8 cellular contexts compared by ENCODE assay signal in genomic region chr11:10490398-10491232, GRCh38. TPM values are rescaled to one million over a fixed set of nuclear protein-coding genes. Genes with fewer than 3 reads are reported as not detected.
DNase-seq lines count a peak whose midpoint lies in the region; ATAC-seq, FAIRE-seq and TF ChIP-seq lines count a peak whose summit lies in the region.

No MANE protein-coding gene starts in this region.

- H2AFZ ChIP-seq in PC-3 (ENCODE audit: low read length) (no peak overlapping the region), H1 (ENCODE audit: low read length) (no peak overlapping the region), mesenchymal stem cell (ENCODE audit: low read depth, low read length) (peak overlapping the region; percentile 36)

- H2AK5ac ChIP-seq in H1 (ENCODE audit: low read depth, low read length): no peak overlapping the region
- H2AK5ac ChIP-seq in mesenchymal stem cell (ENCODE audit: low read length, severe bottlenecking): peak overlapping the region; percentile 78

- peak; percentile 82 for ATAC-seq in PC-3
- ATAC-seq in HG03039 (IDR thresholded peaks at IDR 0.05; ENCODE audit: unreplicated experiment): no peak

- intact Hi-C loops in PC-3 (cut with micrococcal nuclease): loop anchor here (1.0 kb wide), 1 partner anchor 35 kb away; the partner anchor contains the start of gene AMPD3

- H4K8ac ChIP-seq in H1 (ENCODE audit: extremely low read depth, insufficient read depth, low read length): no peak overlapping the region
- H4K8ac ChIP-seq in mesenchymal stem cell (ENCODE audit: low read length): peak overlapping the region; percentile 33

- FAIRE-seq in H1 (lab: Jason Lieb, UNC): no peak

- DNase-seq in PC-3 (peak; percentile 97), H1 (ENCODE audit: low read depth in 1 of 2, low spot score in 2 of 2) (no peak), mesenchymal stem cell (peak; percentile 99), ureter (ENCODE audit: low spot score) (peak; percentile 79), NCI-H82 (lab: John Stamatoyannopoulos, UW) (no peak)
- DNase-seq in activated CD4-positive, CD25-positive, alpha-beta regulatory T cell treated with anti-CD3 and anti-CD28 coated beads, Interleukin-2, amount 50 U/mL, for 72 hours: no peak

- H3K4me1 ChIP-seq in PC-3 (ENCODE audit: insufficient read depth, low read length) (peaks cover 43% of the 10 kb centered on the region), H1 (replicated peaks in 1 of 4; ENCODE audit: control insufficient read depth in 3 of 4, insufficient read depth in 4 of 4, low read length in 3 of 4) (peaks cover 0 to 5% (median under 1%) of the 10 kb centered on the region in 4 experiments; a peak in 3 of 7 replicates), mesenchymal stem cell (ENCODE audit: control insufficient read depth, insufficient read depth, low read depth, low read length) (peaks cover 28% of the 10 kb centered on the region)

- H3K79me1 ChIP-seq in H1 (ENCODE audit: low read depth, low read length): no peaks in the 10 kb centered on the region
- H3K79me1 ChIP-seq in mesenchymal stem cell (replicated peaks; ENCODE audit: low read length, poor library complexity, severe bottlenecking): peaks cover 30% of the 10 kb centered on the region

- H3K23ac ChIP-seq in H1 (ENCODE audit: insufficient read length): no peak overlapping the region
- peak overlapping the region in 1 of 2 experiments; percentile 70 for H3K23ac ChIP-seq in mesenchymal stem cell (ENCODE audit: low read length in 2 of 2)

- WGBS in H1 (ENCODE audit: extremely low coverage in 1 of 2, insufficient coverage in 1 of 2, insufficient read length in 1 of 2, insufficient replicate concordance in 2 of 2, low coverage in 1 of 2, low lambda C conversion rate in 2 of 2, missing lambda C conversion rate in 1 of 2), 2 experiments: 90% methylated on average over 13 of the region's 13 CpGs; no CpG with 5 or more reads in 1 of the 2 experiments
- 13% methylated on average over 12 of the region's 13 CpGs for WGBS in mesenchymal stem cell

- CTCF ChIA-PET in PC-3 (lab: Charles Lee): interaction anchor here (0.6 to 1.1 kb wide), 3 partner anchors 36 to 77 kb away, joined by 3 to 6 read pairs (median 3); partner anchors contain the start of genes AMPD3 and RNF141
- CTCF ChIA-PET in H1 (lab: Charles Lee; ENCODE audit: partially characterized antibody): interaction anchor here (0.7 to 1.4 kb wide), 6 partner anchors 13 to 442 kb away, joined by 3 to 5 read pairs (median 3); no protein-coding TSS in a partner anchor

- H3K14ac ChIP-seq in H1 (ENCODE audit: insufficient read length) (no peak overlapping the region), mesenchymal stem cell (ENCODE audit: low read length in 2 of 2) (peak overlapping the region in 1 of 2 experiments; percentile 53)

- H3K9ac ChIP-seq in PC-3 (ENCODE audit: low read length): peak overlapping the region; percentile 10; the same call in 1 of the 2 replicates
- H3K9ac ChIP-seq in H1 (replicated peaks in 1 of 4; ENCODE audit: extremely low read depth in 1 of 4, low read depth in 3 of 4, low read length in 3 of 4): no peak overlapping the region
- H3K9ac ChIP-seq in mesenchymal stem cell (ENCODE audit: low read length): peak overlapping the region; percentile 50

- POLR2A ChIA-PET in PC-3 (lab: Charles Lee; ENCODE audit: unreplicated experiment) (interaction anchor here (0.5 to 1.0 kb wide), 2 partner anchors 35 to 537 kb away, joined by 3 to 8 read pairs; partner anchors contain the start of gene AMPD3), H1 (lab: Charles Lee; ENCODE audit: partially characterized antibody) (no interaction called here)

- H3K4me3 ChIP-seq in PC-3 (ENCODE audit: low read length): no peak overlapping the region
- H3K4me3 ChIP-seq in H1 (ENCODE audit: extremely low read depth in 1 of 4, insufficient read depth in 2 of 4, low read depth in 3 of 4, low read length in 4 of 4): no peak overlapping the region
- H3K4me3 ChIP-seq in mesenchymal stem cell (ENCODE audit: insufficient read depth in 1 of 2, low read depth in 1 of 2, low read length in 2 of 2): no peak overlapping the region

- H3K4me2 ChIP-seq in PC-3 (ENCODE audit: low read length): peak overlapping the region; percentile 46
- H3K4me2 ChIP-seq in H1 (ENCODE audit: insufficient read depth in 1 of 2, low read depth in 2 of 2, low read length in 2 of 2): no peak overlapping the region
- H3K4me2 ChIP-seq in mesenchymal stem cell (ENCODE audit: low read length, poor library complexity, severe bottlenecking): peak overlapping the region; percentile 24

- no peak overlapping the region for H2BK120ac ChIP-seq in H1 (replicated peaks; ENCODE audit: low read depth, low read length)
- peak overlapping the region; percentile 55 for H2BK120ac ChIP-seq in mesenchymal stem cell (ENCODE audit: low read depth, low read length)

- H3K27me3 ChIP-seq in PC-3 (ENCODE audit: low read length) (no peaks in the 10 kb centered on the region), H1 (replicated peaks in 1 of 4; ENCODE audit: control insufficient read depth in 3 of 4, extremely low read depth in 1 of 4, insufficient read depth in 3 of 4, low read length in 3 of 4) (no peaks in the 10 kb centered on the region; a peak in 1 of 7 replicates), mesenchymal stem cell (ENCODE audit: control insufficient read depth in 1 of 2, insufficient read depth in 1 of 2, low read length in 2 of 2) (no peaks in the 10 kb centered on the region)

- H3K79me2 ChIP-seq in PC-3 (ENCODE audit: low read length) (0 out of 2 replicates have a peak, but pooled peaks cover 9% of the 10 kb centered on the region), H1 (ENCODE audit: control insufficient read depth in 1 of 2, insufficient read depth in 2 of 2, low read length in 2 of 2) (no peaks in the 10 kb centered on the region)

- H3K9me2 ChIP-seq in PC-3 (replicated peaks; ENCODE audit: low read length): no peaks in the 10 kb centered on the region

- H3K9me3 ChIP-seq in PC-3 (ENCODE audit: low read length) (no peaks in the 10 kb centered on the region), H1 (ENCODE audit: insufficient read depth in 2 of 2, low read depth in 1 of 2, low read length in 1 of 2) (no peaks in the 10 kb centered on the region; a peak in 1 of 4 replicates), mesenchymal stem cell (ENCODE audit: control insufficient read depth, low read length) (no peaks in the 10 kb centered on the region)

- no peak for TF ChIP-seq RAD21 in H1 (IDR thresholded peaks at IDR 0.05 in 1 of 2, conservative IDR thresholded peaks at IDR 0.05 in 1 of 2; ENCODE audit: low read depth in 2 of 2, low read length in 2 of 2)

- H4K91ac ChIP-seq in H1 (replicated peaks; ENCODE audit: insufficient read length, low read length): no peak overlapping the region
- peak overlapping the region; percentile 20 for H4K91ac ChIP-seq in mesenchymal stem cell (ENCODE audit: low read length)

- no peak overlapping the region for H3K56ac ChIP-seq in H1 (replicated peaks; ENCODE audit: insufficient read length, low read depth, low read length)

- H3K27ac ChIP-seq in C4-2B (peak overlapping the region; percentile 16; the same call in 1 of the 2 replicates), PC-3 (ENCODE audit: low read length) (peak overlapping the region; percentile 79), H1 (ENCODE audit: low read depth, low read length) (no peak overlapping the region), mesenchymal stem cell (ENCODE audit: low read length, poor library complexity, severe bottlenecking) (peak overlapping the region; percentile 91)

- no peak overlapping the region for H4K5ac ChIP-seq in H1 (ENCODE audit: insufficient read length, low read depth, low read length)

- H3K4ac ChIP-seq in H1 (replicated peaks; ENCODE audit: insufficient read length, low read depth, low read length) (no peak overlapping the region), mesenchymal stem cell (ENCODE audit: low read depth in 1 of 2, low read length in 2 of 2) (peak overlapping the region in 1 of 2 experiments; percentile 83)

- H4K20me1 ChIP-seq in PC-3 (ENCODE audit: low read length) (no peaks in the 10 kb centered on the region), H1 (replicated peaks in 1 of 2; ENCODE audit: control insufficient read depth in 1 of 2, insufficient read depth in 2 of 2, low read length in 2 of 2) (no peaks in the 10 kb centered on the region)

- no peaks in the 10 kb centered on the region for H3F3A ChIP-seq in PC-3 (ENCODE audit: low read length, unreplicated experiment)

- H3K23me2 ChIP-seq in H1 (ENCODE audit: low read depth, low read length): peaks cover 2% of the 10 kb centered on the region; the same call in 1 of the 2 replicates

- H2BK12ac ChIP-seq in H1 (ENCODE audit: low read depth, low read length): 0 out of 2 replicates have a peak overlapping the region, but pooled peaks have one; percentile 31
- H2BK12ac ChIP-seq in mesenchymal stem cell (ENCODE audit: low read length in 2 of 2): peak overlapping the region; percentile 85 to 96

- H3K18ac ChIP-seq in H1 (ENCODE audit: extremely low read depth, low read length): no peak overlapping the region
- H3K18ac ChIP-seq in mesenchymal stem cell (ENCODE audit: low read depth in 1 of 2, low read length in 2 of 2): peak overlapping the region; percentile 60 to 98

- H2BK20ac ChIP-seq in H1 (ENCODE audit: low read length): no peak overlapping the region

- H2BK5ac ChIP-seq in H1 (ENCODE audit: low read depth, low read length) (peak overlapping the region; percentile 49; the same call in 1 of the 2 replicates), mesenchymal stem cell (ENCODE audit: low read depth, low read length, poor library complexity, severe bottlenecking) (peak overlapping the region; percentile 35)

- TF ChIP-seq CTCF in C4-2B (conservative IDR thresholded peaks at IDR 0.05) (no peak), PC-3 (conservative IDR thresholded peaks at IDR 0.05; ENCODE audit: low read depth, low read length) (no peak), H1 (IDR thresholded peaks at IDR 0.05; ENCODE audit: control extremely low read depth in 1 of 3, insufficient read depth in 1 of 3, low read depth in 1 of 3, low read length in 3 of 3) (no peak)

- H2BK15ac ChIP-seq in H1 (ENCODE audit: low read length) (no peak overlapping the region), mesenchymal stem cell (ENCODE audit: low read depth, poor library complexity, severe bottlenecking) (peak overlapping the region; percentile 80)

- H3K36me3 ChIP-seq in PC-3 (ENCODE audit: low read depth, low read length) (no peaks in the 10 kb centered on the region; the same call in 1 of the 2 replicates), H1 (ENCODE audit: control insufficient read depth in 2 of 4, insufficient read depth in 4 of 4, low read length in 3 of 4) (no peaks in the 10 kb centered on the region; a peak in 1 of 8 replicates), mesenchymal stem cell (ENCODE audit: control insufficient read depth in 1 of 2, insufficient read depth in 2 of 2, low read depth in 1 of 2, low read length in 2 of 2) (peaks cover 47 to 73% of the 10 kb centered on the region in 2 experiments)

- TSS peak; percentile 35 for BruUV-seq in PC-3 (replicated peaks; lab: Mats Ljungman, UMichigan)

- no peak for TF ChIP-seq EP300 in H1 (IDR thresholded peaks at IDR 0.05; ENCODE audit: borderline replicate concordance in 1 of 2, low read depth in 2 of 2, low read length in 2 of 2)

- no peak for TF ChIP-seq POLR2A in H1 (IDR thresholded peaks at IDR 0.05; ENCODE audit: control extremely low read depth in 1 of 2, low read depth in 2 of 2, low read length in 2 of 2)

RNA-seq across cellular contexts. Expression of gene AMPD3, which starts 35.6 kb away (rescaled TPM):
- total RNA-seq in PC-3 (2014; rRNA removed): 11.8 and 16.5 TPM in 2 replicates
- 5.2 and 6.3 TPM in 2 replicates for total RNA-seq in H1 (2021; fragmentation: NEBNext Ultra II Directional; extraction: Animal tissue kit (Norgen Biotek cat#: 25700))
- 4.0 and 10.9 TPM in 2 replicates for polyA plus RNA-seq in H1 (2011; rRNA removed)
- polyA plus RNA-seq in H1 (2011; cell fraction: cytosol; rRNA removed): 3.2 TPM
- 12.0 TPM for polyA plus RNA-seq in H1 (2011; cell fraction: nucleus; rRNA removed)
- 2.7 to 4.5 TPM (median 3.3 TPM) in 4 replicates for polyA plus RNA-seq in H1 (2012, experiment 1 of 2)
- polyA plus RNA-seq in H1 (2012, experiment 2 of 2): 1.6 TPM
- polyA plus RNA-seq in H1 (2013, experiment 1 of 2): 2.7 TPM
- 2.3 TPM for polyA plus RNA-seq in H1 (2013, experiment 2 of 2)
- polyA minus RNA-seq in H1 (2011; rRNA and poly(A)+ RNA removed): 7.4 and 11.1 TPM in 2 replicates
- 2.5 TPM for polyA minus RNA-seq in H1 (2011; cell fraction: cytosol; rRNA and poly(A)+ RNA removed)
- polyA minus RNA-seq in H1 (2011; cell fraction: nucleus; rRNA and poly(A)+ RNA removed): 38.5 TPM
- 19.4 TPM for polyA plus RNA-seq in mesenchymal stem cell (2013, experiment 1 of 2)
- polyA plus RNA-seq in mesenchymal stem cell (2013, experiment 2 of 2): 19.7 TPM
- 24.7 TPM for total RNA-seq in ureter

RNA-seq across cellular contexts. Expression of gene RNF141, which starts 50.4 kb away (rescaled TPM):
- total RNA-seq in PC-3 (2014; rRNA removed): 12.6 and 13.8 TPM in 2 replicates
- 20.9 and 22.8 TPM in 2 replicates for total RNA-seq in H1 (2021; fragmentation: NEBNext Ultra II Directional; extraction: Animal tissue kit (Norgen Biotek cat#: 25700))
- polyA plus RNA-seq in H1 (2011; rRNA removed): 5.4 and 8.5 TPM in 2 replicates
- polyA plus RNA-seq in H1 (2011; cell fraction: cytosol; rRNA removed): 10.9 TPM
- 2.8 TPM for polyA plus RNA-seq in H1 (2011; cell fraction: nucleus; rRNA removed)
- 18.6 to 37.2 TPM (median 21.2 TPM) in 4 replicates for polyA plus RNA-seq in H1 (2012, experiment 1 of 2)
- 1.3 TPM for polyA plus RNA-seq in H1 (2012, experiment 2 of 2)
- polyA plus RNA-seq in H1 (2013, experiment 1 of 2): 12.9 TPM
- polyA plus RNA-seq in H1 (2013, experiment 2 of 2): 11.9 TPM
- polyA minus RNA-seq in H1 (2011; rRNA and poly(A)+ RNA removed): 11.2 and 18.4 TPM in 2 replicates
- 7.3 TPM for polyA minus RNA-seq in H1 (2011; cell fraction: cytosol; rRNA and poly(A)+ RNA removed)
- polyA minus RNA-seq in H1 (2011; cell fraction: nucleus; rRNA and poly(A)+ RNA removed): 15.6 TPM
- 22.6 TPM for polyA plus RNA-seq in mesenchymal stem cell (2013, experiment 1 of 2)
- 23.1 TPM for polyA plus RNA-seq in mesenchymal stem cell (2013, experiment 2 of 2)
- 44.6 TPM for total RNA-seq in ureter

Comparison
In these comparisons a context has a peak if more than half of its experiments do, and no peak if none do; other contexts are left out.
1. DNase-seq: peak in PC-3 (single experiment), mesenchymal stem cell (single experiment) and ureter (single experiment); none in H1 (0 of 2), NCI-H82 (single experiment) and activated CD4-positive, CD25-positive, alpha-beta regulatory T cell treated with anti-CD3 and anti-CD28 coated beads, Interleukin-2, amount 50 U/mL, for 72 hours (single experiment).
2. H3K4me2 ChIP-seq: peak in PC-3 (single experiment) and mesenchymal stem cell (single experiment); none in H1 (0 of 2).
3. H3K9ac ChIP-seq: peak in PC-3 (single experiment) and mesenchymal stem cell (single experiment); none in H1 (0 of 4).